Comparison of ENCODE assay signal across 9 cellular contexts in genomic region chr6:43129434-43130194, GRCh38. TPM values are rescaled to one million over a fixed set of nuclear protein-coding genes. Genes with fewer than 3 reads are reported as not detected.
DNase-seq lines count a peak whose midpoint lies in the region; ATAC-seq and TF ChIP-seq lines count a peak whose summit lies in the region.
"Had no signal": no experiment of that assay in that cellular context is flagged by ENCODE, and none has a peak within 500 bp of the region (broad histone marks: within the 10 kb centered on the region; RNA-seq: fewer than 3 reads in every experiment).

No MANE protein-coding gene starts in this region.

- H3K9me2 ChIP-seq in HCT116 (ENCODE audit: insufficient read depth), result no peaks in the 10 kb centered on the region

- peak; percentile 77 for TF ChIP-seq RAD21 in HCT116 (IDR thresholded peaks at IDR 0.05; ENCODE audit: low read depth)

- TF ChIP-seq CTCF in HCT116 (IDR thresholded peaks at IDR 0.05 in 2 of 3, conservative IDR thresholded peaks at IDR 0.05 in 1 of 3; ENCODE audit: borderline replicate concordance in 1 of 3, insufficient read depth in 1 of 3, low read depth in 2 of 3, low read length in 2 of 3), result peak; percentile 40 to 64 (median 54); a peak in 5 of 6 replicates
- TF ChIP-seq CTCF in cardiac muscle cell (IDR thresholded peaks at IDR 0.05; ENCODE audit: low read depth, low read length), result peak; percentile 75

- TF ChIP-seq POLR2A in HCT116 (IDR thresholded peaks at IDR 0.05; ENCODE audit: borderline replicate concordance, extremely low read depth, insufficient read depth, insufficient read length), result no peak

- H3K79me2 ChIP-seq in HCT116 (ENCODE audit: insufficient read depth, low read length), result peaks cover 19% of the 10 kb centered on the region; the same call in 1 of the 2 replicates

- intact Hi-C loops in HCT116 (cut with micrococcal nuclease), result no loop called here

- H3K4me3 ChIP-seq in HCT116 (replicated peaks in 1 of 2; ENCODE audit: low read depth in 1 of 2, low read length in 2 of 2), result no peak overlapping the region
- no peak overlapping the region for H3K4me3 ChIP-seq in cardiac muscle cell

- POLR2A ChIA-PET in HCT116 (lab: Charles Lee), result no interaction called here

- no peak overlapping the region for H2AFZ ChIP-seq in HCT116 (ENCODE audit: low read depth, low read length, poor library complexity, severe bottlenecking)

- H3K27me3 ChIP-seq in HCT116 (ENCODE audit: insufficient read depth, low read length) (no peaks in the 10 kb centered on the region), cardiac muscle cell (no peaks in the 10 kb centered on the region)

- no TSS peak for BruUV-seq in HCT116 (replicated peaks; lab: Mats Ljungman, UMichigan)

- H3K36me3 ChIP-seq in HCT116 (ENCODE audit: control insufficient read depth in 1 of 2, insufficient read depth in 2 of 2, low read length in 2 of 2), result peaks cover 4% of the 10 kb centered on the region in 2 experiments; a peak in 2 of 4 replicates
- peaks cover 5% of the 10 kb centered on the region for H3K36me3 ChIP-seq in cardiac muscle cell

- RAD21 ChIA-PET in HCT116 (lab: Charles Lee; ENCODE audit: low non-redundant PET in 1 of 2, low total read pairs in 2 of 2, uncharacterized antibody in 2 of 2, unreplicated experiment in 2 of 2), result interaction anchor here in 1 of 2 experiments (0.6 kb wide), 1 partner anchor 42 kb away, joined by 3 read pairs; no protein-coding TSS in a partner anchor

- H3K9ac ChIP-seq in HCT116 (ENCODE audit: low read length), result no peak overlapping the region

- ATAC-seq in HCT116 (peak; percentile 84), GM21390 (IDR thresholded peaks at IDR 0.05; ENCODE audit: unreplicated experiment) (no peak), HG02642 (IDR thresholded peaks at IDR 0.05; ENCODE audit: poor library complexity, unreplicated experiment) (no peak)

- H3K4me2 ChIP-seq in HCT116 (ENCODE audit: low read length), result no peak overlapping the region

- CTCF ChIA-PET in HCT116 (lab: Charles Lee), result interaction anchor here (0.5 to 1.0 kb wide), 2 partner anchors 9 to 14 kb away, joined by 3 read pairs; no protein-coding TSS in a partner anchor

- DNase-seq in AG20443 (ENCODE audit: low spot score) (peak; percentile 78), HCT116 (ENCODE audit: low read depth, low spot score) (no peak), UCSD-AML1 (lab: John Stamatoyannopoulos, UW; ENCODE audit: unreplicated experiment) (peak; percentile 51), cardiac muscle cell (ENCODE audit: low read depth in 1 of 2, low spot score in 1 of 2) (peak; percentile 47 to 50), stromal cell of bone marrow (ENCODE audit: low read depth) (peak; percentile 37), amniotic stem cell (lab: John Stamatoyannopoulos, UW) (no peak)

- H3K9me3 ChIP-seq in HCT116 (ENCODE audit: control insufficient read depth in 1 of 2, insufficient read depth in 1 of 2, low read depth in 1 of 2, low read length in 2 of 2), result no peaks in the 10 kb centered on the region
- H3K9me3 ChIP-seq in cardiac muscle cell (ENCODE audit: low read depth), result no peaks in the 10 kb centered on the region

- H4K20me1 ChIP-seq in HCT116 (ENCODE audit: insufficient read depth), result no peaks in the 10 kb centered on the region

- peaks cover 27 to 30% of the 10 kb centered on the region in 2 experiments for H3K4me1 ChIP-seq in HCT116 (ENCODE audit: control insufficient read depth in 1 of 2, insufficient read depth in 2 of 2, low read length in 2 of 2)
- H3K4me1 ChIP-seq in cardiac muscle cell (ENCODE audit: low read depth), result peaks cover 14% of the 10 kb centered on the region

- no peak overlapping the region for H3K27ac ChIP-seq in HCT116 (ENCODE audit: low read depth, low read length)
- no peak overlapping the region for H3K27ac ChIP-seq in cardiac muscle cell
- H3K27ac ChIP-seq: epithelial cell of prostate had no signal

TF ChIP-seq in HCT116, 20 proteins besides CTCF, POLR2A, EP300 and RAD21:
- no peak for TF ChIP-seq JUND (IDR thresholded peaks at IDR 0.05)
- TF ChIP-seq EZH2 (IDR thresholded peaks at IDR 0.05), result no peak
- TF ChIP-seq ELF1 (IDR thresholded peaks at IDR 0.05; ENCODE audit: borderline replicate concordance, low read depth), result no peak
- no peak for TF ChIP-seq EZH2phosphoT487 (IDR thresholded peaks at IDR 0.05; ENCODE audit: borderline replicate concordance)
- TF ChIP-seq TCF7L2 (IDR thresholded peaks at IDR 0.05; ENCODE audit: borderline replicate concordance, extremely low read depth, insufficient read depth, insufficient read length), result no peak
- TF ChIP-seq EGR1 (IDR thresholded peaks at IDR 0.05; ENCODE audit: low read depth), result no peak
- no peak for TF ChIP-seq YY1 (IDR thresholded peaks at IDR 0.05; ENCODE audit: extremely low read depth, insufficient replicate concordance, low read depth, low read length)
- TF ChIP-seq ATF3 (IDR thresholded peaks at IDR 0.05), result no peak
- TF ChIP-seq REST (IDR thresholded peaks at IDR 0.05; ENCODE audit: low read depth), result no peak
- no peak for TF ChIP-seq POLR2AphosphoS5 (IDR thresholded peaks at IDR 0.05; ENCODE audit: low read depth, low read length)
- TF ChIP-seq SIN3A (IDR thresholded peaks at IDR 0.05; ENCODE audit: low read depth), result no peak
- no peak for TF ChIP-seq SRF (IDR thresholded peaks at IDR 0.05; ENCODE audit: low read depth)
- no peak for TF ChIP-seq ZFX (IDR thresholded peaks at IDR 0.05)
- no peak for TF ChIP-seq SP1 (IDR thresholded peaks at IDR 0.05; ENCODE audit: low read depth)
- TF ChIP-seq ZNF274 (IDR thresholded peaks at IDR 0.05; ENCODE audit: low read depth, low read length), result no peak
- no peak for TF ChIP-seq CEBPB (IDR thresholded peaks at IDR 0.05; ENCODE audit: low read depth)
- TF ChIP-seq MAX (IDR thresholded peaks at IDR 0.05), result no peak
- no peak for TF ChIP-seq FOSL1 (IDR thresholded peaks at IDR 0.05; ENCODE audit: low read depth)
- TF ChIP-seq ZBTB33 (IDR thresholded peaks at IDR 0.05; ENCODE audit: extremely low read depth, insufficient replicate concordance, low read length), result no peak

RNA-seq across cellular contexts. Expression of gene SRF, which starts 41.5 kb away (rescaled TPM):
- total RNA-seq in HCT116 (2021; ENCODE audit: unreplicated experiment) (28.1 TPM), cardiac muscle cell (72.1 and 76.8 TPM in 2 replicates)
- 28.0 and 36.9 TPM in 2 replicates for polyA plus RNA-seq in HCT116 (2012)
- polyA plus RNA-seq in cardiac muscle cell, result 9.7 and 10.2 TPM in 2 replicates

RNA-seq across cellular contexts. Expression of gene CUL9, which starts 52.4 kb away (rescaled TPM):
- total RNA-seq in HCT116 (2021; ENCODE audit: unreplicated experiment) (36.5 TPM), cardiac muscle cell (34.8 and 76.0 TPM in 2 replicates)
- 24.1 and 27.1 TPM in 2 replicates for polyA plus RNA-seq in HCT116 (2012)
- 29.0 and 44.2 TPM in 2 replicates for polyA plus RNA-seq in cardiac muscle cell

RNA-seq across cellular contexts. Expression of gene PTK7, which starts 53.5 kb away (rescaled TPM):
- total RNA-seq in HCT116 (2021; ENCODE audit: unreplicated experiment) (105 TPM), cardiac muscle cell (103 and 115 TPM in 2 replicates)
- polyA plus RNA-seq in HCT116 (2012), result 101 and 106 TPM in 2 replicates
- polyA plus RNA-seq in cardiac muscle cell, result 75.8 and 88.0 TPM in 2 replicates

Comparison
In these comparisons a context has a peak if more than half of its experiments do, and no peak if none do; other contexts are left out.
1. DNase-seq: peak in AG20443 (single experiment), UCSD-AML1 (single experiment), cardiac muscle cell (2 of 2) and stromal cell of bone marrow (single experiment); none in HCT116 (single experiment) and amniotic stem cell (single experiment).